Comparison of ENCODE assay signal across 8 cellular contexts in genomic region chr6:7389451-7390217, GRCh38. TPM values are rescaled to one million over a fixed set of nuclear protein-coding genes. Genes with fewer than 3 reads are reported as not detected.
DNase-seq lines count a peak whose midpoint lies in the region; ATAC-seq and TF ChIP-seq lines count a peak whose summit lies in the region.

Gene CAGE1 (minus strand): TSS chr6:7389742. CDS start chr6:7387173, 2,569 bp downstream.
Gene RIOK1 (plus strand): TSS chr6:7389808. CDS start chr6:7390003, 195 bp downstream.

- H3K4me1 ChIP-seq in BLaER1 treated with 17β-estradiol and CSF1 and Interleukin-3, amounts not matched to agents 10 nM and 100 nM: peaks cover 24 to 35% (median 31%) of the 10 kb centered on the region in 10 experiments

- peaks cover 41% of the 10 kb centered on the region for H3K36me3 Mint-ChIP-seq in activated CD4-positive, alpha-beta T cell treated with anti-CD3 and anti-CD28 coated beads, Interleukin-2, amount 10 ng/mL, durations not matched to agents 24 days and 14 days (ENCODE audit: low read depth)

- peak within 1 kb of the TSS; percentile 71 to 84 (median 81) for H3K4me3 ChIP-seq in BLaER1 treated with 17β-estradiol and CSF1 and Interleukin-3, amounts not matched to agents 10 nM and 100 nM
- H3K4me3 ChIP-seq in coronary artery: peak within 1 kb of the TSS; percentile 80

- peaks cover 0 to 45% (median 27%) of the 10 kb centered on the region in 11 experiments; a peak in 14 of 22 replicates for H4K20me1 ChIP-seq in BLaER1 treated with 17β-estradiol and CSF1 and Interleukin-3, amounts not matched to agents 10 nM and 100 nM

- H3K36me3 ChIP-seq in BLaER1 treated with 17β-estradiol and CSF1 and Interleukin-3, amounts not matched to agents 10 nM and 100 nM: peaks cover 9 to 34% (median 23%) of the 10 kb centered on the region in 11 experiments; a peak in 21 of 22 replicates

- intact Hi-C loops in activated CD4-positive, alpha-beta T cell treated with anti-CD3 and anti-CD28 coated beads, Interleukin-2, amount 10 ng/mL, durations not matched to agents 24 days and 14 days (cut with micrococcal nuclease): loop anchor here (1.0 to 10.0 kb wide), 8 partner anchors 76 to 1045 kb away; partner anchors contain the start of genes EEF1E1, SLC35B3, SNRNP48 and SSR1

- ATAC-seq in GM19324 (IDR thresholded peaks at IDR 0.05; ENCODE audit: low FRiP score, unreplicated experiment) (peak; percentile 97), HG03460 (IDR thresholded peaks at IDR 0.05; ENCODE audit: unreplicated experiment) (peak; percentile 98), left lobe of liver (peak; percentile 99)

- TF ChIP-seq CTCF in coronary artery (IDR thresholded peaks at IDR 0.05): no peak

- H3K27ac ChIP-seq in BLaER1 treated with 17β-estradiol and CSF1 and Interleukin-3, amounts not matched to agents 10 nM and 100 nM: peak within 1 kb of the TSS; percentile 75 to 89 (median 84)
- H3K27ac ChIP-seq in coronary artery: peak within 1 kb of the TSS; percentile 90 to 91

- H3K4me3 Mint-ChIP-seq in activated CD4-positive, alpha-beta T cell treated with anti-CD3 and anti-CD28 coated beads, Interleukin-2, amount 10 ng/mL, durations not matched to agents 24 days and 14 days: peak within 1 kb of the TSS; percentile 93

- peak within 1 kb of the TSS; percentile 100 for H3K27ac Mint-ChIP-seq in activated CD4-positive, alpha-beta T cell treated with anti-CD3 and anti-CD28 coated beads, Interleukin-2, amount 10 ng/mL, durations not matched to agents 24 days and 14 days

- peak within 1 kb of the TSS; percentile 78 to 89 (median 87) for H3K9ac ChIP-seq in BLaER1 treated with 17β-estradiol and CSF1 and Interleukin-3, amounts not matched to agents 10 nM and 100 nM

- H3K27me3 Mint-ChIP-seq in activated CD4-positive, alpha-beta T cell treated with anti-CD3 and anti-CD28 coated beads, Interleukin-2, amount 10 ng/mL, durations not matched to agents 24 days and 14 days: no peaks in the 10 kb centered on the region

- H3K4me2 ChIP-seq in BLaER1 treated with 17β-estradiol and CSF1 and Interleukin-3, amounts not matched to agents 10 nM and 100 nM: peak within 1 kb of the TSS; percentile 83 to 97 (median 93)

- H3K9me3 Mint-ChIP-seq in activated CD4-positive, alpha-beta T cell treated with anti-CD3 and anti-CD28 coated beads, Interleukin-2, amount 10 ng/mL, durations not matched to agents 24 days and 14 days: no peaks in the 10 kb centered on the region

- H3K27me3 ChIP-seq in BLaER1 treated with 17β-estradiol and CSF1 and Interleukin-3, amounts not matched to agents 10 nM and 100 nM: no peaks in the 10 kb centered on the region

- DNase-seq in NCI-H524 treated with DMSO at 0.1 percent for 48 hours (lab: John Stamatoyannopoulos, UW) (peak; percentile 61), coronary artery (ENCODE audit: low spot score) (peak; percentile 97), left lobe of liver (ENCODE audit: low spot score) (peak; percentile 95)
- DNase-seq in activated CD4-positive, alpha-beta T cell treated with anti-CD3 and anti-CD28 coated beads, Interleukin-2, amount 10 ng/mL, durations not matched to agents 24 days and 14 days: peak; percentile 99
- peak; percentile 97 for DNase-seq in stimulated activated CD4-positive, alpha-beta T cell treated with anti-CD3 and anti-CD28 coated beads, Interleukin-2, amount 100 ng/mL, for 24 hours

- H3K4me1 Mint-ChIP-seq in activated CD4-positive, alpha-beta T cell treated with anti-CD3 and anti-CD28 coated beads, Interleukin-2, amount 10 ng/mL, durations not matched to agents 24 days and 14 days: peaks cover 43% of the 10 kb centered on the region

- no peaks in the 10 kb centered on the region for H3K9me3 ChIP-seq in BLaER1 treated with 17β-estradiol and CSF1 and Interleukin-3, amounts not matched to agents 10 nM and 100 nM (replicated peaks in 1 of 11)

RNA-seq across cellular contexts. Expression of gene CAGE1, which starts in this region (rescaled TPM):
- 0.16 and 0.31 TPM in 2 replicates for total RNA-seq in activated CD4-positive, alpha-beta T cell treated with anti-CD3 and anti-CD28 coated beads, Interleukin-2, amount 10 ng/mL, durations not matched to agents 24 days and 14 days
- 0.05 TPM for total RNA-seq in left lobe of liver

RNA-seq across cellular contexts. Expression of gene RIOK1, which starts in this region (rescaled TPM):
- 56.7 and 62.1 TPM in 2 replicates for total RNA-seq in activated CD4-positive, alpha-beta T cell treated with anti-CD3 and anti-CD28 coated beads, Interleukin-2, amount 10 ng/mL, durations not matched to agents 24 days and 14 days
- total RNA-seq in left lobe of liver: 4.4 TPM

Comparison
In these comparisons a context has a peak if more than half of its experiments do, and no peak if none do; other contexts are left out.
1. Peak in every context shown above with its lines: DNase-seq, ATAC-seq, H3K4me3 ChIP-seq and H3K27ac ChIP-seq.
2. RNA of gene RIOK1 (total RNA-seq): 56.7 to 62.1 TPM in activated CD4-positive, alpha-beta T cell treated with anti-CD3 and anti-CD28 coated beads, Interleukin-2, amount 10 ng/mL, durations not matched to agents 24 days and 14 days; 4.4 TPM in left lobe of liver (single experiment); every median in the first group is over 10 times any median in the second.